In genomic region chr3:23094890-23095462, GRCh38 we compare ENCODE assay signal across 1 cellular context.
TF ChIP-seq lines count a peak whose summit lies in the region.

No MANE protein-coding gene starts in this region.

TF ChIP-seq in H1, 55 proteins besides CTCF, POLR2A, EP300 and RAD21 (continued from another document):
- TF ChIP-seq ATF3 (IDR thresholded peaks at IDR 0.05; ENCODE audit: insufficient read depth, low read depth, low read length) (no peak), CREB1 (IDR thresholded peaks at IDR 0.05) (no peak), GTF2F1 (IDR thresholded peaks at IDR 0.05; ENCODE audit: borderline replicate concordance, low read depth, low read length) (no peak), SIN3A (conservative IDR thresholded peaks at IDR 0.05 in 1 of 2, IDR thresholded peaks at IDR 0.05 in 1 of 2; ENCODE audit: low read depth in 1 of 2, low read length in 2 of 2) (no peak), ASH2L (IDR thresholded peaks at IDR 0.05; ENCODE audit: low read length) (no peak), JUN (IDR thresholded peaks at IDR 0.05; ENCODE audit: low read depth, low read length) (no peak), ZNF274 (IDR thresholded peaks at IDR 0.05; ENCODE audit: borderline replicate concordance, extremely low read depth, low read length) (no peak), YY1 (IDR thresholded peaks at IDR 0.05; ENCODE audit: low read depth, low read length) (no peak)
